In genomic region chr1:9607352-9607751, GRCh38 we compare ENCODE assay signal across 19 cellular contexts.
"Had no signal": no experiment of that assay in that cellular context is flagged by ENCODE, and none has a peak within 500 bp of the region (broad histone marks: within the 10 kb centered on the region; RNA-seq: fewer than 3 reads in every experiment).

No MANE protein-coding gene starts in this region.

- H3K4me1 Mint-ChIP-seq: naive B cell; stimulated activated memory B cell treated with anti-CD40 and anti-IgM and Interleukin-4, amounts not matched to agents 10 μg/mL and 1 μg/mL and 100 μg/mL, for 72 hours had no signal

- H3K4me3 Mint-ChIP-seq: nephron; stimulated activated memory B cell treated with anti-CD40 and anti-IgM and Interleukin-4, amounts not matched to agents 10 μg/mL and 1 μg/mL and 100 μg/mL, for 72 hours had no signal

- H3K27ac ChIP-seq: foreskin keratinocyte, hepatocyte, parathyroid adenoma, right lobe of liver, spleen, suprapubic skin, thyroid gland, upper lobe of left lung, uterus had no signal

- H3K27me3 ChIP-seq: foreskin keratinocyte, hepatocyte, right lobe of liver, spleen, suprapubic skin, thyroid gland, upper lobe of left lung, uterus had no signal

- ATAC-seq: foreskin keratinocyte; left colon; right lobe of liver; stimulated activated memory B cell treated with anti-CD40 and anti-IgM and Interleukin-4, amounts not matched to agents 10 μg/mL and 1 μg/mL and 100 μg/mL, for 72 hours had no signal

- H3K27ac Mint-ChIP-seq: nephron; stimulated activated memory B cell treated with anti-CD40 and anti-IgM and Interleukin-4, amounts not matched to agents 10 μg/mL and 1 μg/mL and 100 μg/mL, for 72 hours had no signal

- H3K9me3 Mint-ChIP-seq: naive B cell; nephron; stimulated activated memory B cell treated with anti-CD40 and anti-IgM and Interleukin-4, amounts not matched to agents 10 μg/mL and 1 μg/mL and 100 μg/mL, for 72 hours had no signal

- H3K27me3 Mint-ChIP-seq: naive B cell; stimulated activated memory B cell treated with anti-CD40 and anti-IgM and Interleukin-4, amounts not matched to agents 10 μg/mL and 1 μg/mL and 100 μg/mL, for 72 hours had no signal

- DNase-seq: effector memory CD4-positive, alpha-beta T cell; foreskin keratinocyte; left colon; mesendoderm; naive B cell; occipital lobe; right lobe of liver; spleen; stimulated activated CD4-positive, alpha-beta T cell treated with anti-CD3 and anti-CD28 coated beads, Interleukin-15, amount 100 ng/mL, for 24 hours; stimulated activated CD4-positive, alpha-beta T cell treated with anti-CD3 and anti-CD28 coated beads, Interleukin-1b, Interleukin-23, amount 100 ng/mL, for 48 hours; stimulated activated CD4-positive, alpha-beta T cell treated with anti-CD3 and anti-CD28 coated beads, Interleukin-4, amount 100 ng/mL, for 24 hours; thyroid gland; uterus had no signal
